11 cellular contexts compared by ENCODE assay signal in the genomic region with DNA sequence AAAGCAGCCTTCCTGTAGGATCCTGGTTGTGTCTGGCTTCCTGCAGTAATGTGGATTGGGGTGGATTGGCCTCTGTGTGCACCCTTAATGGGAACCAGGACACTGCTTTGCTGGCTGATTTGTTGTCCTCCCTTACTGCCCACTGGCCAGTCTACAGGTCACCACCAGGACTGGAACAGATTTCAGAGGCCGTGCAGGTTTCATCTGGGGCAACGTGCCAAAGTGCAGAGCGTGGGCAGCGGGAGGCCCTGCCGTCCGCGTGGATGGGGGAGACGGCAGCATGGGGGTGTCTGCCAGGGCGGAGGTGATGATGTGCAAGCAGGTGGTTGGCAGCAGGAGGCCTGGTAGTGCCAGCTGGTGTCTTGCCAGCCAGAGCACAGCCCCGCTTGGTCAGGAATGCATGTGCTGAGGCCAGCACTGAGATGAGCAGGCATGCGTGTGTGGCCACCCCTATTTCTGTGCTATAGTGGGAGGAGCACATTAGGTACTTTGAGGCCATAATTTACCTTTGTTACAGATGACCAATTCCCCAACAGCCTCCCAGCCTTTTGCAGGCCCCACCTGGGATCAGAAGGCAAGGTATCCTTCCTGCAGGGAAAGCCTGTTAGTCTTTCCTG. TPM values are rescaled to one million over a fixed set of nuclear protein-coding genes. Genes with fewer than 3 reads are reported as not detected.
A peak's percentile ranks its signal among the peaks of the same experiment; 100 is the strongest.
DNase-seq lines count a peak whose midpoint lies in the region; ATAC-seq and TF ChIP-seq lines count a peak whose summit lies in the region.
"Had no signal": no experiment of that assay in that cellular context is flagged by ENCODE, and none has a peak within 500 bp of the region (broad histone marks: within the 10 kb centered on the region; RNA-seq: fewer than 3 reads in every experiment).

No MANE protein-coding gene starts in this region.

- DNase-seq in GM03348 (ENCODE audit: low spot score) (peak; percentile 54), NCI-H774 (lab: John Stamatoyannopoulos, UW) (peak; percentile 86), Right ventricle myocardium inferior (ENCODE audit: missing footprints) (no peak), psoas muscle (peak; percentile 67 to 81), NCI-H2227 (lab: John Stamatoyannopoulos, UW; ENCODE audit: unreplicated experiment) (no peak)
- DNase-seq in activated T-cell treated with anti-CD3 and anti-CD28 coated beads, Interleukin-2, amount 50 U/mL, for 48 hours: no peak
- DNase-seq: central memory CD4-positive, alpha-beta T cell; SIG-M5 had no signal

- H3K9me3 ChIP-seq in psoas muscle: no peaks in the 10 kb centered on the region
- H3K9me3 ChIP-seq: neutrophil had no signal

- no peak overlapping the region for H3K27ac ChIP-seq in psoas muscle
- H3K27ac ChIP-seq: neutrophil had no signal

- TF ChIP-seq CTCF in psoas muscle (IDR thresholded peaks at IDR 0.05): no peak

- H3K36me3 ChIP-seq in psoas muscle (ENCODE audit: insufficient read depth in 1 of 2, low read depth in 1 of 2): no peaks in the 10 kb centered on the region

- no peak overlapping the region for H3K4me3 ChIP-seq in psoas muscle

- intact Hi-C loops in Right ventricle myocardium inferior (cut with DNase I): no loop called here
- intact Hi-C loops in psoas muscle (cut with DNase I): no loop called here

- peaks cover 0 to 6% (median 0%) of the 10 kb centered on the region in 3 donors for H3K27me3 ChIP-seq in psoas muscle (ENCODE audit: insufficient read depth in 3 of 3, low read length in 2 of 3)
- H3K27me3 ChIP-seq: neutrophil had no signal

- WGBS in psoas muscle, 3 donors: 29 to 45% (median 32%) methylated on average over 11 of the region's 11 CpGs

- ATAC-seq in Right ventricle myocardium inferior (peak; percentile 92), psoas muscle (peak; percentile 88 to 91 (median 89)), GM19035 (IDR thresholded peaks at IDR 0.05; ENCODE audit: unreplicated experiment) (no peak), HG03159 (IDR thresholded peaks at IDR 0.05; ENCODE audit: unreplicated experiment) (no peak)

- H3K4me1 ChIP-seq in psoas muscle: peaks cover 24% of the 10 kb centered on the region

RNA-seq across cellular contexts. Expression of a gene that starts 24.3 kb away (rescaled TPM):
- total RNA-seq in Right ventricle myocardium inferior: 29.0 TPM
- 1 to 10 TPM; 6.5 to 7.7 (median 7.0) TPM for total RNA-seq in psoas muscle
- 1 to 10 TPM; 2.7 to 4.7 (median 4.0) TPM for polyA plus RNA-seq in psoas muscle

RNA-seq across cellular contexts. Expression of a gene that starts 59.4 kb away (rescaled TPM):
- 0.54 TPM for total RNA-seq in Right ventricle myocardium inferior
- total RNA-seq in psoas muscle: under 1 TPM; 0.22 to 0.56 (median 0.25) TPM
- under 1 TPM in 2 of 3 donors, not detected in 1; 0.05 to 0.08 TPM for polyA plus RNA-seq in psoas muscle

Comparison
In these comparisons a context has a peak if more than half of its experiments do, and no peak if none do; other contexts are left out.
1. DNase-seq: peak in GM03348 (single experiment), NCI-H774 (single experiment) and psoas muscle (2 of 2); none in Right ventricle myocardium inferior (single experiment), NCI-H2227 (single experiment) and activated T-cell treated with anti-CD3 and anti-CD28 coated beads, Interleukin-2, amount 50 U/mL, for 48 hours (0 of 2).
2. ATAC-seq: peak in Right ventricle myocardium inferior (single experiment) and psoas muscle (4 of 4); none in GM19035 (single experiment) and HG03159 (single experiment).